In genomic region chr12:55771736-55772135, GRCh38 we compare ENCODE assay signal across 27 cellular contexts. TPM values are rescaled to one million over a fixed set of nuclear protein-coding genes. Genes with fewer than 3 reads are reported as not detected.
DNase-seq lines count a peak whose midpoint lies in the region; ATAC-seq and TF ChIP-seq lines count a peak whose summit lies in the region.
"Had no signal": no experiment of that assay in that cellular context is flagged by ENCODE, and none has a peak within 500 bp of the region (broad histone marks: within the 10 kb centered on the region; RNA-seq: fewer than 3 reads in every experiment).

No MANE protein-coding gene starts in this region.

- H3K9me3 ChIP-seq in CD8-positive, alpha-beta T cell (ENCODE audit: low read length): no peaks in the 10 kb centered on the region
- H3K9me3 ChIP-seq in adrenal gland (replicated peaks in 1 of 3): no peaks in the 10 kb centered on the region
- no peaks in the 10 kb centered on the region for H3K9me3 ChIP-seq in vagina
- H3K9me3 ChIP-seq: esophagus muscularis mucosa, upper lobe of left lung had no signal

- intact Hi-C loops in CD8-positive, alpha-beta T cell (cut with DNase I, micrococcal nuclease): no loop called here
- intact Hi-C loops in posterior cingulate gyrus (cut with DNase I) (no loop called here), adrenal gland (cut with DNase I) (no loop called here), vagina (cut with DNase I) (no loop called here)

- H3K36me3 ChIP-seq in CD8-positive, alpha-beta T cell (ENCODE audit: insufficient read depth, low read length): peaks cover 9% of the 10 kb centered on the region
- H3K36me3 ChIP-seq in adrenal gland (replicated peaks in 1 of 2) (peaks cover 0 to 28% of the 10 kb centered on the region in 2 donors), vagina (peaks cover 0 to 16% of the 10 kb centered on the region in 2 donors)

- H3K4me3 ChIP-seq in CD8-positive, alpha-beta T cell (ENCODE audit: low read depth, low read length): no peak overlapping the region
- H3K4me3 ChIP-seq in adrenal gland: no peak overlapping the region
- no peak overlapping the region for H3K4me3 ChIP-seq in vagina
- H3K4me3 ChIP-seq: esophagus muscularis mucosa, neural progenitor cell, PC-9, upper lobe of left lung had no signal

- TF ChIP-seq POLR2A in adrenal gland (IDR thresholded peaks at IDR 0.05): no peak
- no peak for TF ChIP-seq POLR2A in vagina (IDR thresholded peaks at IDR 0.05)

- H3K27me3 Mint-ChIP-seq in CD8-positive, alpha-beta T cell (ENCODE audit: low read depth): no peaks in the 10 kb centered on the region
- no peaks in the 10 kb centered on the region for H3K27me3 Mint-ChIP-seq in activated T-helper 17 cell treated with anti-CD3 and anti-CD28 coated beads, Interleukin-2, amount 50 U/mL, for 72 hours
- H3K27me3 Mint-ChIP-seq in natural killer cell treated with Interleukin-12 subunit alpha and Interleukin-12 subunit beta and Interleukin-15 and Interleukin-18, amount 100 ng/mL, for 72 hours: no peaks in the 10 kb centered on the region
- H3K27me3 Mint-ChIP-seq: activated naive CD8-positive, alpha-beta T cell treated with anti-CD3 and anti-CD28 coated beads, Interleukin-2, amount 10 ng/mL, durations not matched to agents 7 days and 5 days; progenitor cell of endocrine pancreas had no signal

- no peak for DNase-seq in CD8-positive, alpha-beta T cell
- DNase-seq in LHCN-M2 (ENCODE audit: low read depth) (peak; percentile 88), posterior cingulate gyrus (no peak), mesenteric fat pad (ENCODE audit: low spot score) (no peak), adrenal gland (no peak), vagina (ENCODE audit: extremely low spot score in 2 of 2) (no peak)
- DNase-seq in natural killer cell treated with Interleukin-12 subunit alpha and Interleukin-12 subunit beta and Interleukin-15 and Interleukin-18, amount 100 ng/mL, for 72 hours (ENCODE audit: low spot score): no peak
- DNase-seq: activated CD4-positive, CD25-positive, alpha-beta regulatory T cell treated with anti-CD3 and anti-CD28 coated beads, Interleukin-2, amount 50 U/mL, for 72 hours; activated naive CD8-positive, alpha-beta T cell treated with anti-CD3 and anti-CD28 coated beads, Interleukin-2, amount 10 ng/mL, durations not matched to agents 7 days and 5 days; DMS 273 treated with DMSO at 0.1 percent for 48 hours; effector CD8-positive, alpha-beta T cell; foreskin melanocyte; H7; Kasumi-1; left colon; NCI-H1048; NCI-H187 treated with DMSO at 0.1 percent for 48 hours; NCI-H446 treated with DMSO at 0.1 percent for 48 hours; PC-9; Right ventricle myocardium superior had no signal

- no peaks in the 10 kb centered on the region for H3K9me3 Mint-ChIP-seq in CD8-positive, alpha-beta T cell
- no peaks in the 10 kb centered on the region for H3K9me3 Mint-ChIP-seq in activated T-helper 17 cell treated with anti-CD3 and anti-CD28 coated beads, Interleukin-2, amount 50 U/mL, for 72 hours
- H3K9me3 Mint-ChIP-seq in natural killer cell treated with Interleukin-12 subunit alpha and Interleukin-12 subunit beta and Interleukin-15 and Interleukin-18, amount 100 ng/mL, for 72 hours: no peaks in the 10 kb centered on the region
- H3K9me3 Mint-ChIP-seq: activated naive CD8-positive, alpha-beta T cell treated with anti-CD3 and anti-CD28 coated beads, Interleukin-2, amount 10 ng/mL, durations not matched to agents 7 days and 5 days; activated T-helper 2 cell treated with anti-CD3 and anti-CD28 coated beads, Interferon-gamma antibody, Interleukin-2, Interleukin-4, amounts not matched to agents 10 μg/mL and 5 μg/mL and 100 μg/mL, durations not matched to agents 14 hours and 24 hours and 36 hours; CD14-positive monocyte; neural progenitor cell had no signal

- CTCF ChIA-PET in CD8-positive, alpha-beta T cell (lab: Charles Lee): interaction anchor here (0.7 to 1.3 kb wide), 6 partner anchors 19 to 224 kb away, joined by 3 to 5 read pairs (median 4); no protein-coding TSS in a partner anchor

- no peaks in the 10 kb centered on the region for H3K4me1 ChIP-seq in CD8-positive, alpha-beta T cell (ENCODE audit: insufficient read depth, low read length)
- H3K4me1 ChIP-seq in adrenal gland (replicated peaks in 1 of 2) (no peaks in the 10 kb centered on the region), vagina (no peaks in the 10 kb centered on the region)
- H3K4me1 ChIP-seq: neural progenitor cell, upper lobe of left lung had no signal

- peaks cover 60% of the 10 kb centered on the region for H3K36me3 Mint-ChIP-seq in CD8-positive, alpha-beta T cell
- H3K36me3 Mint-ChIP-seq in activated T-helper 17 cell treated with anti-CD3 and anti-CD28 coated beads, Interleukin-2, amount 50 U/mL, for 72 hours (ENCODE audit: low read depth): peaks cover 74% of the 10 kb centered on the region
- H3K36me3 Mint-ChIP-seq in natural killer cell treated with Interleukin-12 subunit alpha and Interleukin-12 subunit beta and Interleukin-15 and Interleukin-18, amount 100 ng/mL, for 72 hours: peaks cover 6% of the 10 kb centered on the region

- peaks cover 12% of the 10 kb centered on the region for H3K4me1 Mint-ChIP-seq in CD8-positive, alpha-beta T cell (ENCODE audit: low read depth)
- peaks cover 9% of the 10 kb centered on the region for H3K4me1 Mint-ChIP-seq in activated T-helper 17 cell treated with anti-CD3 and anti-CD28 coated beads, Interleukin-2, amount 50 U/mL, for 72 hours
- H3K4me1 Mint-ChIP-seq in natural killer cell treated with Interleukin-12 subunit alpha and Interleukin-12 subunit beta and Interleukin-15 and Interleukin-18, amount 100 ng/mL, for 72 hours (ENCODE audit: low read depth in 2 of 2): peaks cover 15 to 20% of the 10 kb centered on the region in 2 donors
- H3K4me1 Mint-ChIP-seq: CD14-positive monocyte had no signal

- 42 to 52% (median 49%) methylated on average over 6 of the region's 6 CpGs for WGBS in adrenal gland, 4 donors

- no peak for ATAC-seq in CD8-positive, alpha-beta T cell
- ATAC-seq in activated T-helper 17 cell treated with anti-CD3 and anti-CD28 coated beads, Interleukin-2, amount 50 U/mL, for 72 hours (replicated peaks): no peak
- no peak for ATAC-seq in natural killer cell treated with Interleukin-12 subunit alpha and Interleukin-12 subunit beta and Interleukin-15 and Interleukin-18, amount 100 ng/mL, for 72 hours
- ATAC-seq: left colon had no signal

- no peaks in the 10 kb centered on the region for H3K27me3 ChIP-seq in CD8-positive, alpha-beta T cell (ENCODE audit: insufficient read depth, low read length)
- H3K27me3 ChIP-seq in adrenal gland: no peaks in the 10 kb centered on the region
- no peaks in the 10 kb centered on the region for H3K27me3 ChIP-seq in vagina
- H3K27me3 ChIP-seq: esophagus muscularis mucosa, neural progenitor cell, upper lobe of left lung had no signal

- H3K27ac ChIP-seq in CD8-positive, alpha-beta T cell (ENCODE audit: low read depth, low read length): no peak overlapping the region
- H3K27ac ChIP-seq in adrenal gland: no peak overlapping the region
- H3K27ac ChIP-seq in vagina: no peak overlapping the region
- H3K27ac ChIP-seq: esophagus muscularis mucosa, neural progenitor cell, PC-9, upper lobe of left lung had no signal

- H3K27ac Mint-ChIP-seq in CD8-positive, alpha-beta T cell: peak overlapping the region; percentile 45
- H3K27ac Mint-ChIP-seq in activated T-helper 17 cell treated with anti-CD3 and anti-CD28 coated beads, Interleukin-2, amount 50 U/mL, for 72 hours: peak overlapping the region; percentile 48
- peak overlapping the region; percentile 4 to 24 for H3K27ac Mint-ChIP-seq in natural killer cell treated with Interleukin-12 subunit alpha and Interleukin-12 subunit beta and Interleukin-15 and Interleukin-18, amount 100 ng/mL, for 72 hours
- H3K27ac Mint-ChIP-seq: activated naive CD8-positive, alpha-beta T cell treated with anti-CD3 and anti-CD28 coated beads, Interleukin-2, amount 10 ng/mL, durations not matched to agents 7 days and 5 days had no signal

- no peak for TF ChIP-seq CTCF in CD8-positive, alpha-beta T cell (IDR thresholded peaks at IDR 0.05)
- no peak for TF ChIP-seq CTCF in adrenal gland (IDR thresholded peaks at IDR 0.05)
- no peak for TF ChIP-seq CTCF in vagina (IDR thresholded peaks at IDR 0.05)

- no peak overlapping the region for H3K4me3 Mint-ChIP-seq in CD8-positive, alpha-beta T cell
- no peak overlapping the region for H3K4me3 Mint-ChIP-seq in activated T-helper 17 cell treated with anti-CD3 and anti-CD28 coated beads, Interleukin-2, amount 50 U/mL, for 72 hours
- no peak overlapping the region for H3K4me3 Mint-ChIP-seq in natural killer cell treated with Interleukin-12 subunit alpha and Interleukin-12 subunit beta and Interleukin-15 and Interleukin-18, amount 100 ng/mL, for 72 hours
- H3K4me3 Mint-ChIP-seq: activated naive CD8-positive, alpha-beta T cell treated with anti-CD3 and anti-CD28 coated beads, Interleukin-2, amount 10 ng/mL, durations not matched to agents 7 days and 5 days; CD14-positive monocyte; neural progenitor cell had no signal

- POLR2A ChIA-PET in CD8-positive, alpha-beta T cell (lab: Charles Lee): interaction anchor here (1.0 to 2.2 kb wide), 2 partner anchors 11 to 28 kb away, joined by 3 to 6 read pairs; no protein-coding TSS in a partner anchor

RNA-seq across cellular contexts. Expression of gene GDF11, which starts 28.8 kb away (rescaled TPM):
- total RNA-seq in CD8-positive, alpha-beta T cell: 1 to 10 TPM; 4.3 to 4.6 TPM
- 10.0 and 17.3 TPM in 2 replicates for total RNA-seq in LHCN-M2 (2014; rRNA removed)
- polyA plus RNA-seq in LHCN-M2 (2012): 21.0 TPM
- total RNA-seq in activated T-helper 17 cell treated with anti-CD3 and anti-CD28 coated beads, Interleukin-2, amount 50 U/mL, for 72 hours: 10 to 100 TPM in 1 of 2 donors, 1 to 10 TPM in 1; 7.4 to 14.1 TPM
- total RNA-seq in natural killer cell treated with Interleukin-12 subunit alpha and Interleukin-12 subunit beta and Interleukin-15 and Interleukin-18, amount 100 ng/mL, for 72 hours: 10 to 100 TPM in 1 of 2 donors, 1 to 10 TPM in 1; 5.0 to 18.4 TPM
- 5.8 TPM for total RNA-seq in mesenteric fat pad
- 1 to 10 TPM; 3.3 to 8.3 (median 7.1) TPM for total RNA-seq in adrenal gland
- polyA plus RNA-seq in adrenal gland: 1 to 10 TPM; 2.4 to 4.1 (median 3.8) TPM
- 7.6 TPM for total RNA-seq in vagina

RNA-seq across cellular contexts. Expression of gene CD63, which starts 42.9 kb away (rescaled TPM):
- total RNA-seq in CD8-positive, alpha-beta T cell: 10 to 100 TPM; 27.0 to 33.8 TPM
- total RNA-seq in LHCN-M2 (2014; rRNA removed) (2,065 and 2,281 TPM in 2 replicates), mesenteric fat pad (1,545 TPM), adrenal gland (1,000 to 10,000 TPM in 6 of 8 donors, 100 to 1,000 TPM in 2; 796 to 1,954 (median 1,274) TPM), vagina (568 TPM)
- 3,617 TPM for polyA plus RNA-seq in LHCN-M2 (2012)
- total RNA-seq in activated T-helper 17 cell treated with anti-CD3 and anti-CD28 coated beads, Interleukin-2, amount 50 U/mL, for 72 hours: 100 to 1,000 TPM; 211 to 237 TPM
- 100 to 1,000 TPM; 263 to 327 TPM for total RNA-seq in natural killer cell treated with Interleukin-12 subunit alpha and Interleukin-12 subunit beta and Interleukin-15 and Interleukin-18, amount 100 ng/mL, for 72 hours
- 1,000 to 10,000 TPM; 1,798 to 2,350 (median 1,843) TPM for polyA plus RNA-seq in adrenal gland

RNA-seq across cellular contexts. Expression of gene SARNP, which starts 45.8 kb away (rescaled TPM):
- 10 to 100 TPM; 48.0 to 50.3 TPM for total RNA-seq in CD8-positive, alpha-beta T cell
- 96.4 and 111 TPM in 2 replicates for total RNA-seq in LHCN-M2 (2014; rRNA removed)
- 104 TPM for polyA plus RNA-seq in LHCN-M2 (2012)
- total RNA-seq in activated T-helper 17 cell treated with anti-CD3 and anti-CD28 coated beads, Interleukin-2, amount 50 U/mL, for 72 hours: 100 to 1,000 TPM in 1 of 2 donors, 10 to 100 TPM in 1; 63.6 to 103 TPM
- total RNA-seq in natural killer cell treated with Interleukin-12 subunit alpha and Interleukin-12 subunit beta and Interleukin-15 and Interleukin-18, amount 100 ng/mL, for 72 hours: 10 to 100 TPM; 68.0 to 74.9 TPM
- total RNA-seq in mesenteric fat pad: 39.0 TPM
- total RNA-seq in adrenal gland: 10 to 100 TPM; 23.2 to 65.1 (median 55.2) TPM
- 100 to 1,000 TPM; 113 to 131 (median 117) TPM for polyA plus RNA-seq in adrenal gland
- 33.1 TPM for total RNA-seq in vagina

RNA-seq across cellular contexts. Expression of gene ORMDL2, which starts 46.1 kb away (rescaled TPM):
- 10 to 100 TPM; 13.2 to 15.1 TPM for total RNA-seq in CD8-positive, alpha-beta T cell
- total RNA-seq in LHCN-M2 (2014; rRNA removed) (17.2 and 19.7 TPM in 2 replicates), mesenteric fat pad (49.7 TPM), adrenal gland (10 to 100 TPM; 11.7 to 67.5 (median 25.8) TPM), vagina (9.8 TPM)
- 84.6 TPM for polyA plus RNA-seq in LHCN-M2 (2012)
- 10 to 100 TPM; 26.5 to 40.2 TPM for total RNA-seq in activated T-helper 17 cell treated with anti-CD3 and anti-CD28 coated beads, Interleukin-2, amount 50 U/mL, for 72 hours
- total RNA-seq in natural killer cell treated with Interleukin-12 subunit alpha and Interleukin-12 subunit beta and Interleukin-15 and Interleukin-18, amount 100 ng/mL, for 72 hours: 10 to 100 TPM; 36.9 to 56.7 TPM
- 10 to 100 TPM; 45.4 to 97.7 (median 68.6) TPM for polyA plus RNA-seq in adrenal gland

RNA-seq across cellular contexts. Expression of gene RDH5, which starts 51.5 kb away (rescaled TPM):
- total RNA-seq in CD8-positive, alpha-beta T cell: 1 to 10 TPM; 5.5 to 7.8 TPM
- 147 and 216 TPM in 2 replicates for total RNA-seq in LHCN-M2 (2014; rRNA removed)
- 29.0 TPM for polyA plus RNA-seq in LHCN-M2 (2012)
- total RNA-seq in activated T-helper 17 cell treated with anti-CD3 and anti-CD28 coated beads, Interleukin-2, amount 50 U/mL, for 72 hours: 10 to 100 TPM; 13.0 to 13.5 TPM
- total RNA-seq in natural killer cell treated with Interleukin-12 subunit alpha and Interleukin-12 subunit beta and Interleukin-15 and Interleukin-18, amount 100 ng/mL, for 72 hours: 10 to 100 TPM; 10.2 to 11.7 TPM
- total RNA-seq in mesenteric fat pad: 123 TPM
- total RNA-seq in adrenal gland: 10 to 100 TPM in 1 of 8 donors, 1 to 10 TPM in 7; 1.9 to 25.7 (median 4.0) TPM
- 10 to 100 TPM in 2 of 3 donors, 1 to 10 TPM in 1; 2.7 to 41.4 (median 32.7) TPM for polyA plus RNA-seq in adrenal gland
- total RNA-seq in vagina: 10.6 TPM

Comparison
In these comparisons a context has a peak if more than half of its experiments do, and no peak if none do; other contexts are left out.
1. RNA of gene CD63, which starts 42.9 kb away (total RNA-seq): 2,065 to 2,281 TPM in LHCN-M2, 1,545 TPM in mesenteric fat pad (single experiment), 796 to 1,954 TPM in adrenal gland, 568 TPM in vagina (single experiment), 263 to 327 TPM in natural killer cell treated with Interleukin-12 subunit alpha and Interleukin-12 subunit beta and Interleukin-15 and Interleukin-18, amount 100 ng/mL, for 72 hours and 211 to 237 TPM in activated T-helper 17 cell treated with anti-CD3 and anti-CD28 coated beads, Interleukin-2, amount 50 U/mL, for 72 hours; 27.0 to 33.8 TPM in CD8-positive, alpha-beta T cell; every median in the first group is over 4 times any median in the second.
2. Peak in every context shown above with its lines, with median percentiles within 50 percentile points of each other: H3K27ac Mint-ChIP-seq.